In genomic region chr5:39197556-39197955, GRCh38 we compare ENCODE assay signal across 14 cellular contexts. TPM values are rescaled to one million over a fixed set of nuclear protein-coding genes. Genes with fewer than 3 reads are reported as not detected.
A peak's percentile ranks its signal among the peaks of the same experiment; 100 is the strongest.
DNase-seq lines count a peak whose midpoint lies in the region; ATAC-seq and TF ChIP-seq lines count a peak whose summit lies in the region.
"Had no signal": no experiment of that assay in that cellular context is flagged by ENCODE, and none has a peak within 500 bp of the region (broad histone marks: within the 10 kb centered on the region; RNA-seq: fewer than 3 reads in every experiment).

No MANE protein-coding gene starts in this region.

- no peak for ATAC-seq in foreskin keratinocyte
- ATAC-seq in GM19397 (IDR thresholded peaks at IDR 0.05; ENCODE audit: unreplicated experiment), result no peak

- peak overlapping the region; percentile 73 for H3K4me3 Mint-ChIP-seq in activated T-helper 1 cell treated with anti-CD3 and anti-CD28 coated beads, Interleukin-12 subunit alpha, Interleukin-12 subunit beta, Interleukin-2, Interleukin-4 antibody, amounts not matched to agents 30 ng/mL and 10 ng/mL and 1 ng/mL, durations not matched to agents 14 hours and 24 hours and 36 hours
- no peak overlapping the region for H3K4me3 Mint-ChIP-seq in CD14-positive monocyte
- H3K4me3 Mint-ChIP-seq: neural crest cell had no signal

- peaks cover 64% of the 10 kb centered on the region for H3K4me1 Mint-ChIP-seq in activated T-helper 1 cell treated with anti-CD3 and anti-CD28 coated beads, Interleukin-12 subunit alpha, Interleukin-12 subunit beta, Interleukin-2, Interleukin-4 antibody, amounts not matched to agents 30 ng/mL and 10 ng/mL and 1 ng/mL, durations not matched to agents 14 hours and 24 hours and 36 hours (ENCODE audit: low read depth)
- peaks cover 89% of the 10 kb centered on the region for H3K4me1 Mint-ChIP-seq in CD14-positive monocyte

- TF ChIP-seq CTCF in foreskin keratinocyte (conservative IDR thresholded peaks at IDR 0.05) (no peak), CD14-positive monocyte (IDR thresholded peaks at IDR 0.05) (no peak)

- peak overlapping the region; percentile 84 for H3K27ac ChIP-seq in foreskin keratinocyte
- H3K27ac ChIP-seq in caudate nucleus (ENCODE audit: low read depth, low read length), result no peak overlapping the region
- H3K27ac ChIP-seq: colonic mucosa had no signal

- peak; percentile 47 to 49 for DNase-seq in stimulated activated CD4-positive, alpha-beta T cell treated with anti-CD3 and anti-CD28 coated beads, Interleukin-15, amount 100 ng/mL, for 48 hours (ENCODE audit: low read depth in 2 of 2)
- no peak for DNase-seq in stimulated activated CD4-positive, alpha-beta T cell treated with anti-CD3 and anti-CD28 coated beads, Interleukin-12 subunit alpha, Interleukin-12 subunit beta, amount 100 ng/mL, for 4 hours
- no peak for DNase-seq in activated T-helper 1 cell treated with anti-CD3 and anti-CD28 coated beads, Interleukin-12 subunit alpha, Interleukin-12 subunit beta, Interleukin-2, Interleukin-4 antibody, amounts not matched to agents 30 ng/mL and 10 ng/mL and 1 ng/mL, durations not matched to agents 14 hours and 24 hours and 36 hours (ENCODE audit: low spot score)
- DNase-seq in foreskin keratinocyte, result no peak
- DNase-seq in cerebellum (ENCODE audit: low spot score), result no peak
- DNase-seq in caudate nucleus (lab: John Stamatoyannopoulos, UW), result no peak
- no peak for DNase-seq in CD14-positive monocyte (ENCODE audit: low spot score)
- DNase-seq: colonic mucosa, foreskin melanocyte, NCI-H1105, NCI-H69 had no signal

- H3K27me3 ChIP-seq in foreskin keratinocyte, result no peaks in the 10 kb centered on the region
- H3K27me3 ChIP-seq: colonic mucosa had no signal

- no peaks in the 10 kb centered on the region for H3K9me3 Mint-ChIP-seq in activated T-helper 1 cell treated with anti-CD3 and anti-CD28 coated beads, Interleukin-12 subunit alpha, Interleukin-12 subunit beta, Interleukin-2, Interleukin-4 antibody, amounts not matched to agents 30 ng/mL and 10 ng/mL and 1 ng/mL, durations not matched to agents 14 hours and 24 hours and 36 hours
- H3K9me3 Mint-ChIP-seq in CD14-positive monocyte, result peaks cover 0 to 1% (median 0%) of the 10 kb centered on the region in 7 donors
- H3K9me3 Mint-ChIP-seq: neural crest cell had no signal

- intact Hi-C loops in activated T-helper 1 cell treated with anti-CD3 and anti-CD28 coated beads, Interleukin-12 subunit alpha, Interleukin-12 subunit beta, Interleukin-2, Interleukin-4 antibody, amounts not matched to agents 30 ng/mL and 10 ng/mL and 1 ng/mL, durations not matched to agents 14 hours and 24 hours and 36 hours (cut with micrococcal nuclease), result loop anchor here (2.0 to 5.0 kb wide), 3 partner anchors 13 to 1480 kb away; partner anchors contain the start of genes PTGER4 and RICTOR
- intact Hi-C loops in CD14-positive monocyte (cut with micrococcal nuclease), result no loop called here

- peak overlapping the region; percentile 45 for H3K27ac Mint-ChIP-seq in activated T-helper 1 cell treated with anti-CD3 and anti-CD28 coated beads, Interleukin-12 subunit alpha, Interleukin-12 subunit beta, Interleukin-2, Interleukin-4 antibody, amounts not matched to agents 30 ng/mL and 10 ng/mL and 1 ng/mL, durations not matched to agents 14 hours and 24 hours and 36 hours
- no peak overlapping the region for H3K27ac Mint-ChIP-seq in CD14-positive monocyte

- H3K27me3 Mint-ChIP-seq in activated T-helper 1 cell treated with anti-CD3 and anti-CD28 coated beads, Interleukin-12 subunit alpha, Interleukin-12 subunit beta, Interleukin-2, Interleukin-4 antibody, amounts not matched to agents 30 ng/mL and 10 ng/mL and 1 ng/mL, durations not matched to agents 14 hours and 24 hours and 36 hours (ENCODE audit: insufficient read depth), result no peaks in the 10 kb centered on the region
- H3K27me3 Mint-ChIP-seq in CD14-positive monocyte (ENCODE audit: low read depth in 3 of 3), result no peaks in the 10 kb centered on the region

- peaks cover 24% of the 10 kb centered on the region for H3K36me3 Mint-ChIP-seq in activated T-helper 1 cell treated with anti-CD3 and anti-CD28 coated beads, Interleukin-12 subunit alpha, Interleukin-12 subunit beta, Interleukin-2, Interleukin-4 antibody, amounts not matched to agents 30 ng/mL and 10 ng/mL and 1 ng/mL, durations not matched to agents 14 hours and 24 hours and 36 hours (ENCODE audit: low read depth)
- H3K36me3 Mint-ChIP-seq in CD14-positive monocyte, result peaks cover 67 to 69% of the 10 kb centered on the region in 2 donors

- peaks cover 34% of the 10 kb centered on the region for H3K4me1 ChIP-seq in foreskin keratinocyte
- H3K4me1 ChIP-seq: colonic mucosa had no signal

RNA-seq across cellular contexts. Expression of gene FYB1, which starts 21.8 kb away (rescaled TPM):
- total RNA-seq in activated T-helper 1 cell treated with anti-CD3 and anti-CD28 coated beads, Interleukin-12 subunit alpha, Interleukin-12 subunit beta, Interleukin-2, Interleukin-4 antibody, amounts not matched to agents 30 ng/mL and 10 ng/mL and 1 ng/mL, durations not matched to agents 14 hours and 24 hours and 36 hours, result 100 and 107 TPM in 2 replicates
- total RNA-seq in foreskin keratinocyte, result not detected in 2 replicates
- polyA plus RNA-seq in foreskin keratinocyte, result not detected in 2 replicates
- 1.9 TPM for total RNA-seq in cerebellum
- 100 to 1,000 TPM in 1 of 2 donors, 10 to 100 TPM in 1; 75.3 to 141 TPM for polyA plus RNA-seq in CD14-positive monocyte
- total RNA-seq: kidney epithelial cell, neural crest cell had no signal

Comparison
In these comparisons a context has a peak if more than half of its experiments do, and no peak if none do; other contexts are left out.
1. DNase-seq: peak in stimulated activated CD4-positive, alpha-beta T cell treated with anti-CD3 and anti-CD28 coated beads, Interleukin-15, amount 100 ng/mL, for 48 hours (2 of 2); none in stimulated activated CD4-positive, alpha-beta T cell treated with anti-CD3 and anti-CD28 coated beads, Interleukin-12 subunit alpha, Interleukin-12 subunit beta, amount 100 ng/mL, for 4 hours (single experiment), activated T-helper 1 cell treated with anti-CD3 and anti-CD28 coated beads, Interleukin-12 subunit alpha, Interleukin-12 subunit beta, Interleukin-2, Interleukin-4 antibody, amounts not matched to agents 30 ng/mL and 10 ng/mL and 1 ng/mL, durations not matched to agents 14 hours and 24 hours and 36 hours (single experiment), foreskin keratinocyte (0 of 2), cerebellum (single experiment), caudate nucleus (0 of 61) and CD14-positive monocyte (single experiment).
2. RNA of gene FYB1, which starts 21.8 kb away (total RNA-seq): 100 to 107 TPM in activated T-helper 1 cell treated with anti-CD3 and anti-CD28 coated beads, Interleukin-12 subunit alpha, Interleukin-12 subunit beta, Interleukin-2, Interleukin-4 antibody, amounts not matched to agents 30 ng/mL and 10 ng/mL and 1 ng/mL, durations not matched to agents 14 hours and 24 hours and 36 hours; 1.9 TPM in cerebellum (single experiment) and not detected in foreskin keratinocyte; every median in the first group is over 10 times any median in the second.